34 cellular contexts compared by ENCODE assay signal in genomic region chr11:92409956-92410355, GRCh38.
"Had no signal": no experiment of that assay in that cellular context is flagged by ENCODE, and none has a peak within 500 bp of the region (broad histone marks: within the 10 kb centered on the region; RNA-seq: fewer than 3 reads in every experiment).

No MANE protein-coding gene starts in this region.

- FAIRE-seq: astrocyte, TTC549 had no signal

- H3K27ac ChIP-seq: adrenal gland, body of pancreas, breast epithelium, SJSA1 had no signal

- H3K27me3 Mint-ChIP-seq: activated B cell treated with CpG ODN at 0.5 μM for 24 hours; activated CD4-positive, alpha-beta memory T cell treated with anti-CD3 and anti-CD28 coated beads for 36 hours had no signal

- DNase-seq: activated B cell treated with CpG ODN at 0.5 μM for 24 hours; activated CD4-positive, alpha-beta memory T cell treated with anti-CD3 and anti-CD28 coated beads for 36 hours; activated CD4-positive, alpha-beta T cell treated with anti-CD3 and anti-CD28 coated beads for 4 hours; activated CD4-positive, alpha-beta T cell treated with anti-CD3 and anti-CD28 coated beads, Interleukin-2, amount 50 U/mL, for 1 hour; activated CD4-positive, CD25-positive, alpha-beta regulatory T cell treated with anti-CD3 and anti-CD28 coated beads, Interleukin-2, amount 50 U/mL, for 72 hours; activated CD8-positive, alpha-beta memory T cell treated with anti-CD3 and anti-CD28 coated beads, Interleukin-2, amount 50 U/mL, for 4 hours; activated gamma-delta T cell treated with Interleukin-2 at 50 U/mL for 16 hours; activated naive CD4-positive, alpha-beta T cell treated with anti-CD3 and anti-CD28 coated beads for 36 hours; activated T-cell treated with anti-CD3 and anti-CD28 coated beads for 4 hours; activated T-cell treated with anti-CD3 and anti-CD28 coated beads, Interleukin-2, amount 50 U/mL, for 4 hours; adrenal gland; body of pancreas; KG1; MM.1S; NCI-H1092 treated with DMSO at 0.1 percent for 48 hours; NCI-H146; NCI-H187; NCI-H2029 treated with DMSO at 0.1 percent for 48 hours; NCI-H2107; NCI-H226; NCI-H524 treated with DMSO at 0.1 percent for 48 hours; NCI-H748 treated with DMSO at 0.1 percent for 48 hours; NK-92 treated with Interleukin-12 subunit alpha and Interleukin-12 subunit beta, amount 100 ng/mL, for 24 hours; SHP77 treated with DMSO at 0.1 percent for 48 hours; SK-N-SH had no signal

- H3K4me3 ChIP-seq: adrenal gland, body of pancreas, breast epithelium, SJSA1 had no signal

- H3K4me2 ChIP-seq: SK-N-SH had no signal

- ATAC-seq: activated naive CD4-positive, alpha-beta T cell treated with anti-CD3 and anti-CD28 coated beads, Interleukin-2, amount 50 U/mL, for 72 hours; activated T-cell treated with anti-CD3 and anti-CD28 coated beads, Interleukin-2, amount 50 U/mL, for 4 hours; body of pancreas; Panc1 had no signal

- H3K9me3 ChIP-seq: adrenal gland, body of pancreas, breast epithelium, SJSA1, SK-N-SH had no signal

- H3K36me3 ChIP-seq: adrenal gland, breast epithelium, SJSA1 had no signal

- H3K27me3 ChIP-seq: adrenal gland, body of pancreas, breast epithelium, SJSA1 had no signal

- H3K9ac ChIP-seq: SK-N-SH had no signal

- H3K27ac Mint-ChIP-seq: activated B cell treated with CpG ODN at 0.5 μM for 24 hours; activated CD4-positive, alpha-beta memory T cell treated with anti-CD3 and anti-CD28 coated beads for 36 hours; activated naive CD4-positive, alpha-beta T cell treated with anti-CD3 and anti-CD28 coated beads for 36 hours; activated naive CD4-positive, alpha-beta T cell treated with anti-CD3 and anti-CD28 coated beads, Interleukin-2, amount 50 U/mL, for 72 hours; activated T-helper 1 cell treated with anti-CD3 and anti-CD28 coated beads, Interleukin-12 subunit alpha, Interleukin-12 subunit beta, Interleukin-2, Interleukin-4 antibody, amounts not matched to agents 30 ng/mL and 10 ng/mL and 1 ng/mL, durations not matched to agents 14 hours and 24 hours and 36 hours; T-helper 1 cell treated with Interleukin-12 subunit alpha and Interleukin-12 subunit beta and Interleukin-4 antibody, amounts not matched to agents 30 μg/mL and 1 μg/mL, for 36 hours; T-helper 2 cell treated with Interferon-gamma antibody and Interleukin-4, amounts not matched to agents 5 μg/mL and 100 μg/mL, for 36 hours had no signal

- H3K36me3 Mint-ChIP-seq: activated CD4-positive, alpha-beta memory T cell treated with anti-CD3 and anti-CD28 coated beads for 36 hours; activated naive CD4-positive, alpha-beta T cell treated with anti-CD3 and anti-CD28 coated beads, Interleukin-2, amount 50 U/mL, for 72 hours had no signal

- H3K4me1 ChIP-seq: adrenal gland, body of pancreas, breast epithelium, SJSA1 had no signal

- H3K9me3 Mint-ChIP-seq: activated CD4-positive, alpha-beta memory T cell treated with anti-CD3 and anti-CD28 coated beads for 36 hours; activated T-helper 1 cell treated with anti-CD3 and anti-CD28 coated beads, Interleukin-12 subunit alpha, Interleukin-12 subunit beta, Interleukin-2, Interleukin-4 antibody, amounts not matched to agents 30 ng/mL and 10 ng/mL and 1 ng/mL, durations not matched to agents 14 hours and 24 hours and 36 hours; T-helper 1 cell treated with Interleukin-12 subunit alpha and Interleukin-12 subunit beta and Interleukin-4 antibody, amounts not matched to agents 30 μg/mL and 1 μg/mL, for 36 hours had no signal

- H3K4me3 Mint-ChIP-seq: activated B cell treated with CpG ODN at 0.5 μM for 24 hours; activated CD4-positive, alpha-beta memory T cell treated with anti-CD3 and anti-CD28 coated beads for 36 hours; activated naive CD4-positive, alpha-beta T cell treated with anti-CD3 and anti-CD28 coated beads for 36 hours; activated T-cell treated with anti-CD3 and anti-CD28 coated beads, Interleukin-2, amount 50 U/mL, for 4 hours; activated T-helper 1 cell treated with anti-CD3 and anti-CD28 coated beads, Interleukin-12 subunit alpha, Interleukin-12 subunit beta, Interleukin-2, Interleukin-4 antibody, amounts not matched to agents 30 ng/mL and 10 ng/mL and 1 ng/mL, durations not matched to agents 14 hours and 24 hours and 36 hours; T-helper 1 cell treated with Interleukin-12 subunit alpha and Interleukin-12 subunit beta and Interleukin-4 antibody, amounts not matched to agents 30 μg/mL and 1 μg/mL, for 36 hours; T-helper 2 cell treated with Interferon-gamma antibody and Interleukin-4, amounts not matched to agents 5 μg/mL and 100 μg/mL, for 36 hours had no signal
